Comparison of ENCODE assay signal across 8 cellular contexts in the genomic region with DNA sequence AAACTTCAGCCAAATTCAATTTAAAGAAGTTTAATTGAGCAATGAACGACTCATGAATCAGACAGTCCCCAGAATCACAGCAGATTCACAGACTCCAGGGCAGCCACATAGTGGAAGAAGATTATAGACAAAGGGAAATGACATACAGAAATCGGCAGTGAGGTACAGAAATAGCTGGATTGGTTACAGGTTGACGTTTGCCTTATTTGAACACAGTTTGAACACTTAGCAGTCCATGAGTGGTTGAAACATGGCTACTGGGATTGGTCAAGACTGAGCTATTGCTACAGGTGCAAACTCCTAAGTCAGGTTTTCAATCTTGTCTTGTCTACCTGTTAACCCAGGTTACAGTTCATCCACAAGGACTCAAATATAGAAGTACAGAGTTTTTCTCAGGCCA.
"Had no signal": no experiment of that assay in that cellular context is flagged by ENCODE, and none has a peak within 500 bp of the region (broad histone marks: within the 10 kb centered on the region; RNA-seq: fewer than 3 reads in every experiment).

No MANE protein-coding gene starts in this region.

- H3K27ac Mint-ChIP-seq: IgD-negative memory B cell had no signal

- H3K4me1 Mint-ChIP-seq: IgD-negative memory B cell had no signal

- FAIRE-seq: HepG2, HTR-8/SVneo, K562 had no signal

- H3K4me3 Mint-ChIP-seq: IgD-negative memory B cell had no signal

- H3K36me3 Mint-ChIP-seq: IgD-negative memory B cell had no signal

- DNase-seq: IMR-90, KBM-7, KG1 had no signal

- H3K27me3 Mint-ChIP-seq: IgD-negative memory B cell had no signal

- ATAC-seq: HepG2, K562 had no signal

- H3K4me3 ChIP-seq: K562 had no signal

- H3K27ac ChIP-seq: HL-60 had no signal
